Comparison of ENCODE assay signal across 14 cellular contexts in the genomic region with DNA sequence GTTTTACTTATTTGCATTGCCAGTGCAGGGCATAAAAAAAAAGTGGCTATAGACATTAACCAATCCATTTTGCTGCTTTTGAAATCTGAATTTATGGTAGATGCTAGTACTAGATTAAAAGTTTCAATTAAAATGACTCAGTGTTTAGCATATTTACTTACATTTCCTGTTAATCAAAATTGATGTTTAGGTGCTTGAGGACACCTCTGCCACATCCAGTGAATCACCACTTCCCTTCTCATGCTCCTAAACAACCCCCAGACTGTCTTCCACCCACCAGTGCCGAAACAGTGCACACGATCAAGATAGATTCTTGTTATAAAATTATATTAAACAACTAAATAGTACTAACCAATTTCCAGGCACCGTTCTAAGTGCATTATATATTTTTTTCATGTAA. TPM values are rescaled to one million over a fixed set of nuclear protein-coding genes. Genes with fewer than 3 reads are reported as not detected.
DNase-seq lines count a peak whose midpoint lies in the region; ATAC-seq, FAIRE-seq and TF ChIP-seq lines count a peak whose summit lies in the region.
"Had no signal": no experiment of that assay in that cellular context is flagged by ENCODE, and none has a peak within 500 bp of the region (broad histone marks: within the 10 kb centered on the region; RNA-seq: fewer than 3 reads in every experiment).

No MANE protein-coding gene starts in this region.

- H3K4me1 ChIP-seq in H9 (ENCODE audit: insufficient read depth, low read length) (no peaks in the 10 kb centered on the region), K562 (replicated peaks in 1 of 2; ENCODE audit: control insufficient read depth in 2 of 2, insufficient read depth in 2 of 2, low read length in 2 of 2) (peaks cover 0 to 8% of the 10 kb centered on the region in 2 experiments; a peak in 3 of 5 replicates)

- H3K4me2 ChIP-seq in H9 (ENCODE audit: insufficient read depth, insufficient read length, low read length) (peak overlapping the region; percentile 79), K562 (ENCODE audit: insufficient read depth, low read length) (no peak overlapping the region)

- H3K4me3 Mint-ChIP-seq in H9 (no peak overlapping the region; a peak in 3 of 5 replicates), nephron (peak overlapping the region in 2 of 3 experiments; percentile 17 to 41)

- H2AFZ ChIP-seq in H9 (ENCODE audit: low read length): no peak overlapping the region
- 0 out of 2 replicates have a peak overlapping the region, but pooled peaks have one; percentile 54 for H2AFZ ChIP-seq in K562 (ENCODE audit: low read depth, low read length)

- BruUV-seq in K562 (replicated peaks; lab: Mats Ljungman, UMichigan): no TSS peak

- no peak for TF ChIP-seq POLR2A in K562 (conservative IDR thresholded peaks at IDR 0.05)

- no peak for TF ChIP-seq RAD21 in K562 (CRISPR knock-in tag; conservative IDR thresholded peaks at IDR 0.05 in 1 of 2, IDR thresholded peaks at IDR 0.05 in 1 of 2)

- H3K4ac ChIP-seq in H9 (ENCODE audit: low read depth, low read length): no peak overlapping the region

- no peak overlapping the region for H2AK5ac ChIP-seq in H9 (ENCODE audit: insufficient read length, low read length)

- no peak overlapping the region for H3K14ac ChIP-seq in H9 (ENCODE audit: insufficient read depth, low read length)

- in situ Hi-C loops in K562 (cut with MboI): no loop called here

- no CpG with 5 or more reads among the region's 3 CpGs for WGBS in H9 (ENCODE audit: extremely low coverage, insufficient read length, low lambda C conversion rate)
- 0% methylated on average over 3 of the region's 3 CpGs for WGBS in K562 (ENCODE audit: insufficient coverage, low coverage, missing lambda C conversion rate)

- H3K27me3 ChIP-seq in H9 (ENCODE audit: insufficient read depth, low read length): no peaks in the 10 kb centered on the region
- peaks cover 16 to 21% of the 10 kb centered on the region in 2 experiments for H3K27me3 ChIP-seq in K562 (ENCODE audit: control insufficient read depth in 2 of 2, insufficient read depth in 2 of 2, low read length in 2 of 2)

- H3K9me3 ChIP-seq in H9 (ENCODE audit: control insufficient read depth, low read depth, low read length) (no peaks in the 10 kb centered on the region), K562 (replicated peaks; ENCODE audit: control insufficient read depth, insufficient read depth, low read depth, low read length) (no peaks in the 10 kb centered on the region)
- H3K9me3 ChIP-seq: lower lobe of right lung, upper lobe of left lung had no signal

- no peak overlapping the region for H3K56ac ChIP-seq in H9 (ENCODE audit: insufficient read length, low read depth, low read length)

- peaks cover 8% of the 10 kb centered on the region for H3K23me2 ChIP-seq in H9 (ENCODE audit: insufficient read length, low read depth, low read length, poor library complexity, severe bottlenecking)

- H3K27me3 Mint-ChIP-seq in H9 (ENCODE audit: low read depth): peaks cover 3% of the 10 kb centered on the region
- peaks cover 38% of the 10 kb centered on the region for H3K27me3 Mint-ChIP-seq in nephron (ENCODE audit: low read depth)

- POLR2A ChIA-PET in K562 (lab: Yijun Ruan, JAX): interaction anchor here (1.4 to 1.5 kb wide), 2 partner anchors 8 to 10 kb away, joined by 5 to 6 read pairs; no protein-coding TSS in a partner anchor

- no peak overlapping the region for H4K91ac ChIP-seq in H9 (ENCODE audit: insufficient read length, low read depth, low read length)

- H3K27ac ChIP-seq in H9 (ENCODE audit: insufficient read length, low read depth, low read length) (no peak overlapping the region), K562 (ENCODE audit: extremely low read depth, low read depth, low read length) (no peak overlapping the region)
- H3K27ac ChIP-seq: hepatocyte, lower lobe of right lung had no signal

- H4K20me1 ChIP-seq in H9 (ENCODE audit: control insufficient read depth, insufficient read depth, insufficient read length): no peaks in the 10 kb centered on the region
- no peaks in the 10 kb centered on the region for H4K20me1 ChIP-seq in K562 (replicated peaks; ENCODE audit: control insufficient read depth, insufficient read depth, low read length)

- TF ChIP-seq CTCF in H9 (conservative IDR thresholded peaks at IDR 0.05) (no peak), K562 (IDR thresholded peaks at IDR 0.05 in 2 of 3, conservative IDR thresholded peaks at IDR 0.05 in 1 of 3; ENCODE audit: insufficient read depth in 2 of 3, low read depth in 1 of 3, low read length in 3 of 3) (no peak), nephron (IDR thresholded peaks at IDR 0.05; ENCODE audit: unreplicated experiment in 3 of 3) (no peak)

- no peak overlapping the region for H2BK12ac ChIP-seq in H9 (ENCODE audit: insufficient read length, low read depth, low read length)

- H3K36me3 Mint-ChIP-seq in H9 (ENCODE audit: insufficient read depth in 1 of 3, low read depth in 3 of 3): no peaks in the 10 kb centered on the region
- H3K36me3 Mint-ChIP-seq in nephron (ENCODE audit: low read depth): no peaks in the 10 kb centered on the region

- no peaks in the 10 kb centered on the region for H3K9me1 ChIP-seq in K562 (ENCODE audit: control insufficient read depth, insufficient read depth, low read length)

- H2BK5ac ChIP-seq in H9 (ENCODE audit: insufficient read length, low read length): no peak overlapping the region

- H3K79me1 ChIP-seq in H9 (ENCODE audit: insufficient read depth, low read depth, low read length, poor library complexity, severe bottlenecking): no peaks in the 10 kb centered on the region

- H4K8ac ChIP-seq in H9 (replicated peaks; ENCODE audit: insufficient read length, low read depth, low read length): no peak overlapping the region

- H3T11ph ChIP-seq in H9 (ENCODE audit: low read length): no peak overlapping the region

- no peak for TF ChIP-seq EP300 in K562 (IDR thresholded peaks at IDR 0.05; ENCODE audit: low read length)

- H3K79me2 ChIP-seq in H9 (ENCODE audit: insufficient read depth, low read length): no peaks in the 10 kb centered on the region
- no peaks in the 10 kb centered on the region for H3K79me2 ChIP-seq in K562 (ENCODE audit: control insufficient read depth, insufficient read depth, low read length)
- H3K79me2 ChIP-seq: hepatocyte had no signal

- H3K4me1 Mint-ChIP-seq in H9 (peaks cover 18 to 21% of the 10 kb centered on the region in 2 experiments), nephron (peaks cover 7% of the 10 kb centered on the region)

- intact Hi-C loops in K562 (cut with micrococcal nuclease): no loop called here

- no peak overlapping the region for H3K18ac ChIP-seq in H9 (ENCODE audit: insufficient read length, low read depth, low read length)

- no peak for FAIRE-seq in K562 (lab: Jason Lieb, UNC)
- FAIRE-seq: HTR-8/SVneo, small intestine had no signal

- no peak overlapping the region for H4K5ac ChIP-seq in H9 (ENCODE audit: insufficient read length, low read depth, low read length)

- H3K9me3 Mint-ChIP-seq in H9 (no peaks in the 10 kb centered on the region), nephron (peaks cover 3% of the 10 kb centered on the region)

- peak; percentile 13 for DNase-seq in activated CD4-positive, alpha-beta T cell treated with anti-CD3 and anti-CD28 coated beads for 48 hours
- no peak for DNase-seq in activated CD4-positive, alpha-beta T cell treated with anti-CD3 and anti-CD28 coated beads, Interleukin-2, amount 50 U/mL, for 1 hour
- no peak for DNase-seq in H9
- DNase-seq in K562 (ENCODE audit: extremely low read depth in 1 of 4, low spot score in 3 of 4): no peak
- DNase-seq in inferior parietal cortex (ENCODE audit: extremely low spot score): no peak
- DNase-seq in dedifferentiated amniotic fluid mesenchymal stem cell (ENCODE audit: extremely low spot score): no peak
- DNase-seq: lower lobe of right lung had no signal

- ATAC-seq in K562 (no peak), HG02852 (IDR thresholded peaks at IDR 0.05; ENCODE audit: unreplicated experiment) (no peak)

- H3K4me3 ChIP-seq in K562: no peak overlapping the region

- CTCF ChIA-PET in K562 (lab: Yijun Ruan, JAX; ENCODE audit: low intra/inter-chr PET ratio): no interaction called here

- no peak overlapping the region for H2BK120ac ChIP-seq in H9 (ENCODE audit: low read depth, low read length, poor library complexity, severe bottlenecking)

- H3K23ac ChIP-seq in H9 (ENCODE audit: insufficient read length, low read depth, low read length): no peak overlapping the region

- H3K27ac Mint-ChIP-seq in H9 (no peak overlapping the region), nephron (no peak overlapping the region)

- H3K9ac ChIP-seq in H9 (ENCODE audit: extremely low read depth, insufficient read length, low read length) (no peak overlapping the region), K562 (ENCODE audit: insufficient read depth in 1 of 2, low read depth in 2 of 2, low read length in 2 of 2) (no peak overlapping the region)

- no peak overlapping the region for H2BK15ac ChIP-seq in H9 (ENCODE audit: low read depth, low read length)

- H3K36me3 ChIP-seq in K562 (ENCODE audit: control insufficient read depth, insufficient read depth, low read length): no peaks in the 10 kb centered on the region
- H3K36me3 ChIP-seq: lower lobe of right lung, upper lobe of left lung had no signal

- no peak overlapping the region for H2BK20ac ChIP-seq in H9 (ENCODE audit: low read depth, low read length, poor library complexity, severe bottlenecking)

RNA-seq across cellular contexts. Expression of gene HSD17B7, which starts 32.7 kb away (rescaled TPM):
- total RNA-seq in H9 (2021) (26.2 and 26.8 TPM in 2 replicates), K562 (2014; rRNA removed) (13.7 and 17.3 TPM in 2 replicates), K562 (2014; rRNA removed; fragmentation: Illumina TruSeq; extraction: Trizol) (22.4 and 24.2 TPM in 2 replicates), K562 (2015; rRNA removed; fragmentation: Illumina TruSeq; extraction: Trizol) (11.8 and 12.7 TPM in 2 replicates), K562 (2021) (16.1 and 19.1 TPM in 2 replicates)
- total RNA-seq in K562 (2011; cell fraction: chromatin; rRNA removed; ENCODE audit: low replicate concordance): 157 and 257 TPM in 2 replicates
- 109 and 136 TPM in 2 replicates for total RNA-seq in K562 (2011; cell fraction: nucleolus; rRNA removed)
- total RNA-seq in K562 (2011; cell fraction: nucleoplasm; rRNA removed): 148 and 149 TPM in 2 replicates
- polyA plus RNA-seq in K562 (2011; rRNA removed) (48.7 and 64.4 TPM in 2 replicates), K562 (2014; fragmentation: Illumina TruSeq; extraction: Trizol) (20.6 and 21.3 TPM in 2 replicates), K562 (2014; fragmentation: Nextera tagmentation; extraction: Ambion mirVana) (10 to 100 TPM; 26.8 to 27.1 TPM), K562 (2014; rRNA removed) (14.7 and 17.4 TPM in 2 replicates)
- 25.3 and 49.2 TPM in 2 replicates for polyA plus RNA-seq in K562 (2011; cell fraction: cytosol; rRNA removed)
- 96.4 and 128 TPM in 2 replicates for polyA plus RNA-seq in K562 (2011; cell fraction: nucleus; rRNA removed)
- polyA plus RNA-seq in K562 (2012): 26.9 and 27.3 TPM in 2 replicates
- 43.4 and 48.0 TPM in 2 replicates for polyA minus RNA-seq in K562 (2011; rRNA and poly(A)+ RNA removed)
- 23.9 and 29.6 TPM in 2 replicates for polyA minus RNA-seq in K562 (2011; cell fraction: cytosol; rRNA and poly(A)+ RNA removed)
- 66.2 and 109 TPM in 2 replicates for polyA minus RNA-seq in K562 (2011; cell fraction: nucleus; rRNA and poly(A)+ RNA removed)

RNA-seq across cellular contexts. Expression of gene CCDC190, which starts 37.7 kb away (rescaled TPM):
- total RNA-seq in H9 (2021) (not detected in 2 replicates), K562 (2014; rRNA removed) (not detected in 2 replicates), K562 (2014; rRNA removed; fragmentation: Illumina TruSeq; extraction: Trizol) (not detected in 2 replicates), K562 (2015; rRNA removed; fragmentation: Illumina TruSeq; extraction: Trizol) (not detected in 2 replicates), K562 (2021) (not detected in 2 replicates)
- not detected in 2 replicates for total RNA-seq in K562 (2011; cell fraction: chromatin; rRNA removed; ENCODE audit: low replicate concordance)
- total RNA-seq in K562 (2011; cell fraction: nucleolus; rRNA removed): not detected in 2 replicates
- not detected in 2 replicates for total RNA-seq in K562 (2011; cell fraction: nucleoplasm; rRNA removed)
- polyA plus RNA-seq in K562 (2011; rRNA removed) (not detected in 2 replicates), K562 (2014; fragmentation: Illumina TruSeq; extraction: Trizol) (not detected in 2 replicates), K562 (2014; fragmentation: Nextera tagmentation; extraction: Ambion mirVana) (not detected), K562 (2014; rRNA removed) (not detected in 2 replicates)
- polyA plus RNA-seq in K562 (2011; cell fraction: cytosol; rRNA removed): not detected in 2 replicates
- not detected in 2 replicates for polyA plus RNA-seq in K562 (2011; cell fraction: nucleus; rRNA removed)
- not detected in 2 replicates for polyA plus RNA-seq in K562 (2012)
- not detected in 2 replicates for polyA minus RNA-seq in K562 (2011; rRNA and poly(A)+ RNA removed)
- polyA minus RNA-seq in K562 (2011; cell fraction: cytosol; rRNA and poly(A)+ RNA removed): not detected in 2 replicates
- polyA minus RNA-seq in K562 (2011; cell fraction: nucleus; rRNA and poly(A)+ RNA removed): not detected in 2 replicates
- total RNA-seq: hepatocyte, OCI-LY7 had no signal
- polyA plus RNA-seq: hepatocyte, small intestine had no signal

Comparison
In these comparisons a context has a peak if more than half of its experiments do, and no peak if none do; other contexts are left out.
1. H3K4me3 Mint-ChIP-seq: peak in nephron (2 of 3); none in H9 (0 of 2).